ENCODE assay signal across 28 cellular contexts in the genomic region with DNA sequence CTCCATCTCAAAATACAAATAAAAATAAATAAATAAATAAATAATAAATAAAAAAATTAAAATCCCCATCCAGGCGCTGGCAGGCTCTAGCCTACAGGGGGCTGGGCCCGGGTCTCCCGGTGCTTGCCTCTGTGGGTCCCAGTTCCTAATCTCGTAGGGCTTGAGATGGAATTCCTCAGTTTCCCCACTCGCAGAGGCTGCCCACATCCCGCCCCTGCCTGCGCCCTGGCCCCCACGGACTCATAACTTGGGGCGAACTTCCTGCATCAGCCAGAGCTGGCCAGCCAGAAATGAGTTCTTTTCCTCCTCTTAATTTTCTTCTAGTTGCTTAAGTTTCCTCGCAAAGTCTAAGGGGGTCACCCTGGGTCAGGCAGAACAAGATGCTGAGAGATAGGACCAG. TPM values are rescaled to one million over a fixed set of nuclear protein-coding genes. Genes with fewer than 3 reads are reported as not detected.
"Had no signal": no experiment of that assay in that cellular context is flagged by ENCODE, and none has a peak within 500 bp of the region (broad histone marks: within the 10 kb centered on the region; RNA-seq: fewer than 3 reads in every experiment).

No MANE protein-coding gene starts in this region.

- H3K4me3 Mint-ChIP-seq: activated CD4-positive, alpha-beta memory T cell treated with anti-CD3 and anti-CD28 coated beads, Interleukin-2, amount 10 ng/mL, durations not matched to agents 7 days and 5 days; activated CD4-positive, alpha-beta T cell treated with anti-CD3 and anti-CD28 coated beads, Interleukin-2, amount 10 ng/mL, durations not matched to agents 7 days and 5 days; activated naive CD4-positive, alpha-beta T cell treated with anti-CD3 and anti-CD28 coated beads, Interleukin-2, amount 10 ng/mL, durations not matched to agents 7 days and 5 days; activated T-cell treated with anti-CD3 and anti-CD28 coated beads, Interleukin-2, amount 50 U/mL, for 24 hours; activated T-cell treated with anti-CD3 and anti-CD28 coated beads, Interleukin-2, amount 50 U/mL, for 72 hours; central memory CD8-positive, alpha-beta T cell; T-cell; T-helper 1 cell treated with Interleukin-12 subunit alpha and Interleukin-12 subunit beta and Interleukin-4 antibody, amounts not matched to agents 30 μg/mL and 1 μg/mL, for 36 hours had no signal

- H3K9me3 ChIP-seq: heart left ventricle had no signal

- H3K27ac ChIP-seq: brain microvascular endothelial cell, heart left ventricle had no signal

- DNase-seq: activated CD4-positive, alpha-beta memory T cell treated with anti-CD3 and anti-CD28 coated beads, Interleukin-2, amount 10 ng/mL, durations not matched to agents 7 days and 5 days; activated CD4-positive, alpha-beta T cell treated with anti-CD3 and anti-CD28 coated beads for 1 hour; activated CD4-positive, alpha-beta T cell treated with anti-CD3 and anti-CD28 coated beads for 4 hours; activated CD4-positive, alpha-beta T cell treated with anti-CD3 and anti-CD28 coated beads, Interleukin-2, amount 10 ng/mL, durations not matched to agents 7 days and 5 days; activated CD4-positive, alpha-beta T cell treated with anti-CD3 and anti-CD28 coated beads, Interleukin-2, amount 50 U/mL, for 4 hours; activated CD8-positive, alpha-beta memory T cell treated with anti-CD3 and anti-CD28 coated beads, Interleukin-2, amount 50 U/mL, for 48 hours; activated gamma-delta T cell; activated naive CD4-positive, alpha-beta T cell; activated naive CD4-positive, alpha-beta T cell treated with anti-CD3 and anti-CD28 coated beads, Interleukin-2, amount 10 ng/mL, durations not matched to agents 7 days and 5 days; activated T-cell treated with anti-CD3 and anti-CD28 coated beads for 4 hours; activated T-cell treated with anti-CD3 and anti-CD28 coated beads, Interleukin-2, amount 50 U/mL, for 24 hours; activated T-cell treated with anti-CD3 and anti-CD28 coated beads, Interleukin-2, amount 50 U/mL, for 72 hours; amniotic stem cell; anterior cingulate cortex; brain microvascular endothelial cell; cortex of kidney; dermis blood vessel endothelial cell; effector CD4-positive, alpha-beta T cell; foreskin fibroblast; SW 1271; T-cell had no signal

- H3K27ac Mint-ChIP-seq: activated CD4-positive, alpha-beta memory T cell treated with anti-CD3 and anti-CD28 coated beads, Interleukin-2, amount 10 ng/mL, durations not matched to agents 7 days and 5 days; activated CD4-positive, alpha-beta T cell treated with anti-CD3 and anti-CD28 coated beads, Interleukin-2, amount 10 ng/mL, durations not matched to agents 7 days and 5 days; activated naive CD4-positive, alpha-beta T cell treated with anti-CD3 and anti-CD28 coated beads, Interleukin-2, amount 10 ng/mL, durations not matched to agents 7 days and 5 days; activated naive CD4-positive, alpha-beta T cell treated with anti-CD3 and anti-CD28 coated beads, Interleukin-2, amount 50 U/mL, for 72 hours; activated T-cell treated with anti-CD3 and anti-CD28 coated beads, Interleukin-2, amount 50 U/mL, for 24 hours; activated T-cell treated with anti-CD3 and anti-CD28 coated beads, Interleukin-2, amount 50 U/mL, for 72 hours; T-cell; T-helper 1 cell treated with Interleukin-12 subunit alpha and Interleukin-12 subunit beta and Interleukin-4 antibody, amounts not matched to agents 30 μg/mL and 1 μg/mL, for 36 hours had no signal

- H3K9me3 Mint-ChIP-seq: activated CD4-positive, alpha-beta memory T cell treated with anti-CD3 and anti-CD28 coated beads, Interleukin-2, amount 10 ng/mL, durations not matched to agents 7 days and 5 days; activated CD4-positive, alpha-beta T cell treated with anti-CD3 and anti-CD28 coated beads, Interleukin-2, amount 10 ng/mL, durations not matched to agents 7 days and 5 days; activated naive CD4-positive, alpha-beta T cell treated with anti-CD3 and anti-CD28 coated beads, Interleukin-2, amount 10 ng/mL, durations not matched to agents 7 days and 5 days; activated naive CD4-positive, alpha-beta T cell treated with anti-CD3 and anti-CD28 coated beads, Interleukin-2, amount 50 U/mL, for 72 hours; activated T-cell treated with anti-CD3 and anti-CD28 coated beads, Interleukin-2, amount 50 U/mL, for 24 hours; activated T-cell treated with anti-CD3 and anti-CD28 coated beads, Interleukin-2, amount 50 U/mL, for 72 hours; central memory CD8-positive, alpha-beta T cell; T-cell; T-helper 1 cell treated with Interleukin-12 subunit alpha and Interleukin-12 subunit beta and Interleukin-4 antibody, amounts not matched to agents 30 μg/mL and 1 μg/mL, for 36 hours had no signal

- H3K36me3 Mint-ChIP-seq: activated naive CD4-positive, alpha-beta T cell treated with anti-CD3 and anti-CD28 coated beads, Interleukin-2, amount 10 ng/mL, durations not matched to agents 7 days and 5 days; activated naive CD4-positive, alpha-beta T cell treated with anti-CD3 and anti-CD28 coated beads, Interleukin-2, amount 50 U/mL, for 72 hours; T-cell had no signal

- H3K27me3 ChIP-seq: brain microvascular endothelial cell, heart left ventricle had no signal

- ATAC-seq: activated naive CD4-positive, alpha-beta T cell treated with anti-CD3 and anti-CD28 coated beads, Interleukin-2, amount 50 U/mL, for 72 hours; activated T-cell treated with anti-CD3 and anti-CD28 coated beads, Interleukin-2, amount 50 U/mL, for 72 hours; esophagus mucosa; heart left ventricle; T-cell had no signal

- H3K27me3 Mint-ChIP-seq: activated CD4-positive, alpha-beta memory T cell treated with anti-CD3 and anti-CD28 coated beads, Interleukin-2, amount 10 ng/mL, durations not matched to agents 7 days and 5 days; activated CD4-positive, alpha-beta T cell treated with anti-CD3 and anti-CD28 coated beads, Interleukin-2, amount 10 ng/mL, durations not matched to agents 7 days and 5 days; activated T-cell treated with anti-CD3 and anti-CD28 coated beads, Interleukin-2, amount 50 U/mL, for 24 hours; central memory CD8-positive, alpha-beta T cell had no signal

RNA-seq across cellular contexts. Expression of a gene that starts 22.0 kb away (rescaled TPM):
- total RNA-seq: activated CD4-positive, alpha-beta memory T cell treated with anti-CD3 and anti-CD28 coated beads, Interleukin-2, amount 10 ng/mL, durations not matched to agents 7 days and 5 days; activated CD4-positive, alpha-beta T cell treated with anti-CD3 and anti-CD28 coated beads, Interleukin-2, amount 10 ng/mL, durations not matched to agents 7 days and 5 days; activated naive CD4-positive, alpha-beta T cell treated with anti-CD3 and anti-CD28 coated beads, Interleukin-2, amount 50 U/mL, for 72 hours; epithelial cell of proximal tubule; T-cell; T-helper 2 cell treated with Interferon-gamma antibody and Interleukin-4, amounts not matched to agents 100 ng/mL and 5 ng/mL, for 36 hours had no signal
